14 cellular contexts compared by ENCODE assay signal in genomic region chr4:154999950-155000578, GRCh38.
DNase-seq lines count a peak whose midpoint lies in the region; ATAC-seq and TF ChIP-seq lines count a peak whose summit lies in the region.
"Had no signal": no experiment of that assay in that cellular context is flagged by ENCODE, and none has a peak within 500 bp of the region (broad histone marks: within the 10 kb centered on the region; RNA-seq: fewer than 3 reads in every experiment).

No MANE protein-coding gene starts in this region.

- intact Hi-C loops in right lobe of liver (cut with DNase I) = no loop called here
- intact Hi-C loops in colonic mucosa (cut with DNase I) = no loop called here
- intact Hi-C loops in left colon (cut with DNase I, micrococcal nuclease) = no loop called here

- H3K9ac ChIP-seq in subcutaneous abdominal adipose tissue (ENCODE audit: low read length in 5 of 5) (peak overlapping the region in 1 of 5 donors; percentile 75), colonic mucosa (ENCODE audit: low read depth in 2 of 2, low read length in 2 of 2) (no peak overlapping the region)

- H3K9me3 ChIP-seq in right lobe of liver (no peaks in the 10 kb centered on the region), subcutaneous abdominal adipose tissue (ENCODE audit: control insufficient read depth in 5 of 5, low read length in 5 of 5) (no peaks in the 10 kb centered on the region), colonic mucosa (no peaks in the 10 kb centered on the region)

- no peaks in the 10 kb centered on the region for H3K79me2 ChIP-seq in ACC112 (ENCODE audit: control insufficient read depth, insufficient read depth, low read length, unreplicated experiment)

- ATAC-seq in right lobe of liver (peak; percentile 78 to 91 (median 82)), left colon (no peak)
- ATAC-seq: GM12878 had no signal

- TF ChIP-seq CTCF in right lobe of liver (IDR thresholded peaks at IDR 0.05) (no peak), colonic mucosa (IDR thresholded peaks at IDR 0.05) (no peak)

- H3K27me3 ChIP-seq in ACC112 (ENCODE audit: insufficient read depth, low read length) = no peaks in the 10 kb centered on the region
- H3K27me3 ChIP-seq in right lobe of liver = no peaks in the 10 kb centered on the region
- no peaks in the 10 kb centered on the region for H3K27me3 ChIP-seq in subcutaneous abdominal adipose tissue (ENCODE audit: control insufficient read depth in 5 of 5, insufficient read depth in 4 of 5, low read length in 5 of 5)
- H3K27me3 ChIP-seq in colonic mucosa = no peaks in the 10 kb centered on the region

- peaks cover 35% of the 10 kb centered on the region for H3K4me1 ChIP-seq in ACC112 (ENCODE audit: control insufficient read depth, insufficient read depth, low read length, unreplicated experiment)
- peaks cover 0 to 37% (median 6%) of the 10 kb centered on the region in 4 donors for H3K4me1 ChIP-seq in right lobe of liver
- peaks cover 0 to 29% (median 9%) of the 10 kb centered on the region in 5 donors for H3K4me1 ChIP-seq in subcutaneous abdominal adipose tissue (ENCODE audit: control insufficient read depth in 5 of 5, insufficient read depth in 5 of 5, low read length in 5 of 5)
- H3K4me1 ChIP-seq in colonic mucosa = no peaks in the 10 kb centered on the region

- DNase-seq in fibroblast of gingiva (ENCODE audit: low read depth) = peak; percentile 61
- DNase-seq in right lobe of liver = peak; percentile 38 to 70 (median 65)
- no peak for DNase-seq in colonic mucosa
- no peak for DNase-seq in SHP77 (lab: John Stamatoyannopoulos, UW)
- no peak for DNase-seq in left colon
- DNase-seq: 8988T; C1 segment of cervical spinal cord; CD4-positive, alpha-beta memory T cell; DMS79; H7 had no signal

- H3K27ac ChIP-seq in ACC112 (ENCODE audit: low read depth, low read length) (peak overlapping the region; percentile 99), right lobe of liver (peak overlapping the region; percentile 50 to 71 (median 59)), subcutaneous abdominal adipose tissue (ENCODE audit: low read depth, low read length) (peak overlapping the region; percentile 88), colonic mucosa (no peak overlapping the region)
- H3K27ac ChIP-seq: HL-60 had no signal

- no peak overlapping the region for H2AFZ ChIP-seq in ACC112 (ENCODE audit: low read length, unreplicated experiment)

- WGBS in right lobe of liver (ENCODE audit: insufficient coverage, low coverage, low lambda C conversion rate, missing lambda C conversion rate) = 27% methylated on average over 3 of the region's 3 CpGs

- H3K4me3 ChIP-seq in ACC112 (ENCODE audit: low read depth, low read length) (peak overlapping the region; percentile 16), right lobe of liver (no peak overlapping the region), subcutaneous abdominal adipose tissue (ENCODE audit: low read depth in 1 of 5, low read length in 5 of 5) (no peak overlapping the region), colonic mucosa (no peak overlapping the region)
- H3K4me3 ChIP-seq: GM12878 had no signal

- no peak for TF ChIP-seq POLR2A in right lobe of liver (IDR thresholded peaks at IDR 0.05)

- H3K36me3 ChIP-seq in ACC112 (ENCODE audit: insufficient read depth, low read length) (0 out of 2 replicates have a peak, but pooled peaks cover 4% of the 10 kb centered on the region), right lobe of liver (no peaks in the 10 kb centered on the region), subcutaneous abdominal adipose tissue (ENCODE audit: control insufficient read depth in 5 of 5, insufficient read depth in 5 of 5, low read length in 5 of 5) (no peaks in the 10 kb centered on the region), colonic mucosa (no peaks in the 10 kb centered on the region)

Comparison
In these comparisons a context has a peak if more than half of its experiments do, and no peak if none do; other contexts are left out.
1. DNase-seq: peak in fibroblast of gingiva (single experiment) and right lobe of liver (3 of 3); none in colonic mucosa (single experiment), SHP77 (0 of 2) and left colon (0 of 2).